1 cellular context compared by ENCODE assay signal in the genomic region with DNA sequence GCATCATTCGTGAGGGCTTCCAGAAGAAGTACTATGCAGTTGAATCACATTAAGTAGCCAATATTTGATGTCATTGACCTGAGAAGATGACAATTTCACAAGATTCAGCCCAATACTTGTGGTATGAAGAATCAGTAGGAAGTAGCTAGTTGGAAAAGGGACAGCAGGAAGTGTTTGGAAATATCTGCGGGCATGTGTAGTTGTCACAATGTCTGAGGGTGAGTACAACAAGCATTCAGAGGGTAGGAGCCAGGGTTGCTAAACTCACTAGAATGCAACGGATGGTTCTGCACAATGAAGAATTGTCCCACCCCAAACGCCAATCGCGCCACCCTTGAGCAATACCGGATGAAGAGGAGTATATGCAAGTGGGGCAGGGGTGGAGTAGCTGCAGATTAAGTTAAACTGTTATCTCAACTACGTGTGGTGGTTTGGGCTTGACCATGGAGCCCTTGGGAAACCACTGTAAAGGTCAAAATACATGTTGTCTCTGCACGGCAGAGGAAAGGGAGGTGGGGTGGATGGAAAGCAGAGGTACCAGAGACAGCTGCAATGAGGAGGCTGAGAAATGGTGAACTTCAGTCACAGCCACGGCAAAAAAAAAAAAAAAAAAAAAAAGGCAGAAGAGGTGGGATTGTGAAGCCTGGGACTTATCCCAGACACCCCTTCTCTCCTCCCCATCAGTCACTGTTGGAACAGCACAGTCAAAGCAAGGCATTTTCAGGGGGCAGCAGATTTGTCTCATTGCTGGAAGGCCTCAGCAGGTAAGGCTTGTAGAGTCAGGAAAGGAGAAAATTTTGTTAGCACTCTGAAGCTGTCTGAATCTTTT.
A peak's percentile ranks its signal among the peaks of the same experiment; 100 is the strongest.
TF ChIP-seq lines count a peak whose summit lies in the region.

No MANE protein-coding gene starts in this region.

TF ChIP-seq in HepG2, 621 proteins besides CTCF, POLR2A, EP300 and RAD21 (continued from another document and continues in another):
- TF ChIP-seq YY1 (IDR thresholded peaks at IDR 0.05; ENCODE audit: insufficient read depth, insufficient replicate concordance, low read depth, low read length) (peak; percentile 67), ARNT2 (CRISPR knock-in tag; IDR thresholded peaks at IDR 0.05; ENCODE audit: low read depth) (peak; percentile 98), CBX5 (CRISPR knock-in tag; IDR thresholded peaks at IDR 0.05; ENCODE audit: borderline replicate concordance) (peak; percentile 99), SATB2 (CRISPR knock-in tag; IDR thresholded peaks at IDR 0.05) (peak; percentile 83; the same call in 1 of the 2 replicates), WIZ (CRISPR knock-in tag; IDR thresholded peaks at IDR 0.05) (peak; percentile 76), ZNF331 (CRISPR knock-in tag; IDR thresholded peaks at IDR 0.05) (peak; percentile 99), TRIM24 (CRISPR knock-in tag; IDR thresholded peaks at IDR 0.05) (peak; percentile 100), RFXANK (CRISPR knock-in tag; IDR thresholded peaks at IDR 0.05) (no peak; the same call in none of the 2 replicates), ZNF260 (CRISPR knock-in tag; IDR thresholded peaks at IDR 0.05; ENCODE audit: borderline replicate concordance, low read depth) (no peak), MAFF (IDR thresholded peaks at IDR 0.05; ENCODE audit: low read depth, low read length) (0 out of 2 replicates have a peak, but pooled peaks have one; percentile 8), ZFP41 (CRISPR knock-in tag; IDR thresholded peaks at IDR 0.05; ENCODE audit: borderline replicate concordance) (0 out of 2 replicates have a peak, but pooled peaks have one; percentile 46), ZNF160 (CRISPR knock-in tag; IDR thresholded peaks at IDR 0.05) (no peak; the same call in 1 of the 2 replicates), ZSCAN31 (CRISPR knock-in tag; IDR thresholded peaks at IDR 0.05; ENCODE audit: low read depth) (peak; percentile 82; the same call in 1 of the 2 replicates), ZNF549 (CRISPR knock-in tag; IDR thresholded peaks at IDR 0.05) (no peak), GTF2F1 (IDR thresholded peaks at IDR 0.05; ENCODE audit: low read length) (no peak), SRSF1 (optimal IDR thresholded peaks at IDR 0.05; ENCODE audit: low read depth, low read length) (no peak), SNAPC2 (CRISPR knock-in tag; IDR thresholded peaks at IDR 0.05) (peak; percentile 96; the same call in 1 of the 2 replicates), RBM39 (IDR thresholded peaks at IDR 0.05; ENCODE audit: low read depth, low read length, poor library complexity, severe bottlenecking) (no peak), FOXK1 (CRISPR knock-in tag; IDR thresholded peaks at IDR 0.05; ENCODE audit: borderline replicate concordance, low read depth) (peak; percentile 93), ZFP1 (CRISPR knock-in tag; IDR thresholded peaks at IDR 0.05) (peak; percentile 95), HES4 (CRISPR knock-in tag; IDR thresholded peaks at IDR 0.05; ENCODE audit: borderline replicate concordance) (no peak)
- TF ChIP-seq, protein P1, sequence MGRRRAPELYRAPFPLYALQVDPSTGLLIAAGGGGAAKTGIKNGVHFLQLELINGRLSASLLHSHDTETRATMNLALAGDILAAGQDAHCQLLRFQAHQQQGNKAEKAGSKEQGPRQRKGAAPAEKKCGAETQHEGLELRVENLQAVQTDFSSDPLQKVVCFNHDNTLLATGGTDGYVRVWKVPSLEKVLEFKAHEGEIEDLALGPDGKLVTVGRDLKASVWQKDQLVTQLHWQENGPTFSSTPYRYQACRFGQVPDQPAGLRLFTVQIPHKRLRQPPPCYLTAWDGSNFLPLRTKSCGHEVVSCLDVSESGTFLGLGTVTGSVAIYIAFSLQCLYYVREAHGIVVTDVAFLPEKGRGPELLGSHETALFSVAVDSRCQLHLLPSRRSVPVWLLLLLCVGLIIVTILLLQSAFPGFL (CRISPR knock-in tag; IDR thresholded peaks at IDR 0.05): no peak
- TF ChIP-seq, protein P2, sequence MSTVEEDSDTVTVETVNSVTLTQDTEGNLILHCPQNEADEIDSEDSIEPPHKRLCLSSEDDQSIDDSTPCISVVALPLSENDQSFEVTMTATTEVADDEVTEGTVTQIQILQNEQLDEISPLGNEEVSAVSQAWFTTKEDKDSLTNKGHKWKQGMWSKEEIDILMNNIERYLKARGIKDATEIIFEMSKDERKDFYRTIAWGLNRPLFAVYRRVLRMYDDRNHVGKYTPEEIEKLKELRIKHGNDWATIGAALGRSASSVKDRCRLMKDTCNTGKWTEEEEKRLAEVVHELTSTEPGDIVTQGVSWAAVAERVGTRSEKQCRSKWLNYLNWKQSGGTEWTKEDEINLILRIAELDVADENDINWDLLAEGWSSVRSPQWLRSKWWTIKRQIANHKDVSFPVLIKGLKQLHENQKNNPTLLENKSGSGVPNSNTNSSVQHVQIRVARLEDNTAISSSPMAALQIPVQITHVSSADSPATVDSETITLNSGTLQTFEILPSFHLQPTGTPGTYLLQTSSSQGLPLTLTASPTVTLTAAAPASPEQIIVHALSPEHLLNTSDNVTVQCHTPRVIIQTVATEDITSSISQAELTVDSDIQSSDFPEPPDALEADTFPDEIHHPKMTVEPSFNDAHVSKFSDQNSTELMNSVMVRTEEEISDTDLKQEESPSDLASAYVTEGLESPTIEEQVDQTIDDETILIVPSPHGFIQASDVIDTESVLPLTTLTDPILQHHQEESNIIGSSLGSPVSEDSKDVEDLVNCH (CRISPR knock-in tag; IDR thresholded peaks at IDR 0.05): no peak
- TF ChIP-seq, protein P3, sequence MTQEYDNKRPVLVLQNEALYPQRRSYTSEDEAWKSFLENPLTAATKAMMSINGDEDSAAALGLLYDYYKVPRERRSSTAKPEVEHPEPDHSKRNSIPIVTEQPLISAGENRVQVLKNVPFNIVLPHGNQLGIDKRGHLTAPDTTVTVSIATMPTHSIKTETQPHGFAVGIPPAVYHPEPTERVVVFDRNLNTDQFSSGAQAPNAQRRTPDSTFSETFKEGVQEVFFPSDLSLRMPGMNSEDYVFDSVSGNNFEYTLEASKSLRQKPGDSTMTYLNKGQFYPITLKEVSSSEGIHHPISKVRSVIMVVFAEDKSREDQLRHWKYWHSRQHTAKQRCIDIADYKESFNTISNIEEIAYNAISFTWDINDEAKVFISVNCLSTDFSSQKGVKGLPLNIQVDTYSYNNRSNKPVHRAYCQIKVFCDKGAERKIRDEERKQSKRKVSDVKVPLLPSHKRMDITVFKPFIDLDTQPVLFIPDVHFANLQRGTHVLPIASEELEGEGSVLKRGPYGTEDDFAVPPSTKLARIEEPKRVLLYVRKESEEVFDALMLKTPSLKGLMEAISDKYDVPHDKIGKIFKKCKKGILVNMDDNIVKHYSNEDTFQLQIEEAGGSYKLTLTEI (CRISPR knock-in tag; conservative IDR thresholded peaks at IDR 0.05): no peak; the same call in 1 of the 2 replicates
- TF ChIP-seq, protein P4, sequence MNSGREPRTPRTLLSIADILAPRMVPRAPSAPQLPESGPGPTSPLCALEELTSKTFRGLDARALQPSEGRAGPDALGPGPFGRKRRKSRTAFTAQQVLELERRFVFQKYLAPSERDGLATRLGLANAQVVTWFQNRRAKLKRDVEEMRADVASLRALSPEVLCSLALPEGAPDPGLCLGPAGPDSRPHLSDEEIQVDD (CRISPR knock-in tag; IDR thresholded peaks at IDR 0.05; ENCODE audit: borderline replicate concordance): no peak
- TF ChIP-seq, protein P5, sequence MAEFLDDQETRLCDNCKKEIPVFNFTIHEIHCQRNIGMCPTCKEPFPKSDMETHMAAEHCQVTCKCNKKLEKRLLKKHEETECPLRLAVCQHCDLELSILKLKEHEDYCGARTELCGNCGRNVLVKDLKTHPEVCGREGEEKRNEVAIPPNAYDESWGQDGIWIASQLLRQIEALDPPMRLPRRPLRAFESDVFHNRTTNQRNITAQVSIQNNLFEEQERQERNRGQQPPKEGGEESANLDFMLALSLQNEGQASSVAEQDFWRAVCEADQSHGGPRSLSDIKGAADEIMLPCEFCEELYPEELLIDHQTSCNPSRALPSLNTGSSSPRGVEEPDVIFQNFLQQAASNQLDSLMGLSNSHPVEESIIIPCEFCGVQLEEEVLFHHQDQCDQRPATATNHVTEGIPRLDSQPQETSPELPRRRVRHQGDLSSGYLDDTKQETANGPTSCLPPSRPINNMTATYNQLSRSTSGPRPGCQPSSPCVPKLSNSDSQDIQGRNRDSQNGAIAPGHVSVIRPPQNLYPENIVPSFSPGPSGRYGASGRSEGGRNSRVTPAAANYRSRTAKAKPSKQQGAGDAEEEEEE (CRISPR knock-in tag; IDR thresholded peaks at IDR 0.05; ENCODE audit: borderline replicate concordance): no peak
- TF ChIP-seq, protein P6, sequence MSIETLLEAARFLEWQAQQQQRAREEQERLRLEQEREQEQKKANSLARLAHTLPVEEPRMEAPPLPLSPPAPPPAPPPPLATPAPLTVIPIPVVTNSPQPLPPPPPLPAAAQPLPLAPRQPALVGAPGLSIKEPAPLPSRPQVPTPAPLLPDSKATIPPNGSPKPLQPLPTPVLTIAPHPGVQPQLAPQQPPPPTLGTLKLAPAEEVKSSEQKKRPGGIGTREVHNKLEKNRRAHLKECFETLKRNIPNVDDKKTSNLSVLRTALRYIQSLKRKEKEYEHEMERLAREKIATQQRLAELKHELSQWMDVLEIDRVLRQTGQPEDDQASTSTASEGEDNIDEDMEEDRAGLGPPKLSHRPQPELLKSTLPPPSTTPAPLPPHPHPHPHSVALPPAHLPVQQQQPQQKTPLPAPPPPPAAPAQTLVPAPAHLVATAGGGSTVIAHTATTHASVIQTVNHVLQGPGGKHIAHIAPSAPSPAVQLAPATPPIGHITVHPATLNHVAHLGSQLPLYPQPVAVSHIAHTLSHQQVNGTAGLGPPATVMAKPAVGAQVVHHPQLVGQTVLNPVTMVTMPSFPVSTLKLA (IDR thresholded peaks at IDR 0.05): peak; percentile 51
- TF ChIP-seq, protein P7, sequence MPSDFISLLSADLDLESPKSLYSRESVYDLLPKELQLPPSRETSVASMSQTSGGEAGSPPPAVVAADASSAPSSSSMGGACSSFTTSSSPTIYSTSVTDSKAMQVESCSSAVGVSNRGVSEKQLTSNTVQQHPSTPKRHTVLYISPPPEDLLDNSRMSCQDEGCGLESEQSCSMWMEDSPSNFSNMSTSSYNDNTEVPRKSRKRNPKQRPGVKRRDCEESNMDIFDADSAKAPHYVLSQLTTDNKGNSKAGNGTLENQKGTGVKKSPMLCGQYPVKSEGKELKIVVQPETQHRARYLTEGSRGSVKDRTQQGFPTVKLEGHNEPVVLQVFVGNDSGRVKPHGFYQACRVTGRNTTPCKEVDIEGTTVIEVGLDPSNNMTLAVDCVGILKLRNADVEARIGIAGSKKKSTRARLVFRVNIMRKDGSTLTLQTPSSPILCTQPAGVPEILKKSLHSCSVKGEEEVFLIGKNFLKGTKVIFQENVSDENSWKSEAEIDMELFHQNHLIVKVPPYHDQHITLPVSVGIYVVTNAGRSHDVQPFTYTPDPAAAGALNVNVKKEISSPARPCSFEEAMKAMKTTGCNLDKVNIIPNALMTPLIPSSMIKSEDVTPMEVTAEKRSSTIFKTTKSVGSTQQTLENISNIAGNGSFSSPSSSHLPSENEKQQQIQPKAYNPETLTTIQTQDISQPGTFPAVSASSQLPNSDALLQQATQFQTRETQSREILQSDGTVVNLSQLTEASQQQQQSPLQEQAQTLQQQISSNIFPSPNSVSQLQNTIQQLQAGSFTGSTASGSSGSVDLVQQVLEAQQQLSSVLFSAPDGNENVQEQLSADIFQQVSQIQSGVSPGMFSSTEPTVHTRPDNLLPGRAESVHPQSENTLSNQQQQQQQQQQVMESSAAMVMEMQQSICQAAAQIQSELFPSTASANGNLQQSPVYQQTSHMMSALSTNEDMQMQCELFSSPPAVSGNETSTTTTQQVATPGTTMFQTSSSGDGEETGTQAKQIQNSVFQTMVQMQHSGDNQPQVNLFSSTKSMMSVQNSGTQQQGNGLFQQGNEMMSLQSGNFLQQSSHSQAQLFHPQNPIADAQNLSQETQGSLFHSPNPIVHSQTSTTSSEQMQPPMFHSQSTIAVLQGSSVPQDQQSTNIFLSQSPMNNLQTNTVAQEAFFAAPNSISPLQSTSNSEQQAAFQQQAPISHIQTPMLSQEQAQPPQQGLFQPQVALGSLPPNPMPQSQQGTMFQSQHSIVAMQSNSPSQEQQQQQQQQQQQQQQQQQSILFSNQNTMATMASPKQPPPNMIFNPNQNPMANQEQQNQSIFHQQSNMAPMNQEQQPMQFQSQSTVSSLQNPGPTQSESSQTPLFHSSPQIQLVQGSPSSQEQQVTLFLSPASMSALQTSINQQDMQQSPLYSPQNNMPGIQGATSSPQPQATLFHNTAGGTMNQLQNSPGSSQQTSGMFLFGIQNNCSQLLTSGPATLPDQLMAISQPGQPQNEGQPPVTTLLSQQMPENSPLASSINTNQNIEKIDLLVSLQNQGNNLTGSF (CRISPR knock-in tag; IDR thresholded peaks at IDR 0.05): no peak; the same call in 1 of the 2 replicates
- TF ChIP-seq, protein P8, sequence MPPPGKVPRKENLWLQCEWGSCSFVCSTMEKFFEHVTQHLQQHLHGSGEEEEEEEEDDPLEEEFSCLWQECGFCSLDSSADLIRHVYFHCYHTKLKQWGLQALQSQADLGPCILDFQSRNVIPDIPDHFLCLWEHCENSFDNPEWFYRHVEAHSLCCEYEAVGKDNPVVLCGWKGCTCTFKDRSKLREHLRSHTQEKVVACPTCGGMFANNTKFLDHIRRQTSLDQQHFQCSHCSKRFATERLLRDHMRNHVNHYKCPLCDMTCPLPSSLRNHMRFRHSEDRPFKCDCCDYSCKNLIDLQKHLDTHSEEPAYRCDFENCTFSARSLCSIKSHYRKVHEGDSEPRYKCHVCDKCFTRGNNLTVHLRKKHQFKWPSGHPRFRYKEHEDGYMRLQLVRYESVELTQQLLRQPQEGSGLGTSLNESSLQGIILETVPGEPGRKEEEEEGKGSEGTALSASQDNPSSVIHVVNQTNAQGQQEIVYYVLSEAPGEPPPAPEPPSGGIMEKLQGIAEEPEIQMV (CRISPR knock-in tag; IDR thresholded peaks at IDR 0.05; ENCODE audit: low read depth): peak; percentile 87
- TF ChIP-seq, protein P9, sequence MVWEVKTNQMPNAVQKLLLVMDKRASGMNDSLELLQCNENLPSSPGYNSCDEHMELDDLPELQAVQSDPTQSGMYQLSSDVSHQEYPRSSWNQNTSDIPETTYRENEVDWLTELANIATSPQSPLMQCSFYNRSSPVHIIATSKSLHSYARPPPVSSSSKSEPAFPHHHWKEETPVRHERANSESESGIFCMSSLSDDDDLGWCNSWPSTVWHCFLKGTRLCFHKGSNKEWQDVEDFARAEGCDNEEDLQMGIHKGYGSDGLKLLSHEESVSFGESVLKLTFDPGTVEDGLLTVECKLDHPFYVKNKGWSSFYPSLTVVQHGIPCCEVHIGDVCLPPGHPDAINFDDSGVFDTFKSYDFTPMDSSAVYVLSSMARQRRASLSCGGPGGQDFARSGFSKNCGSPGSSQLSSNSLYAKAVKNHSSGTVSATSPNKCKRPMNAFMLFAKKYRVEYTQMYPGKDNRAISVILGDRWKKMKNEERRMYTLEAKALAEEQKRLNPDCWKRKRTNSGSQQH (CRISPR knock-in tag; IDR thresholded peaks at IDR 0.05; ENCODE audit: low read depth): no peak
- TF ChIP-seq, protein P10, sequence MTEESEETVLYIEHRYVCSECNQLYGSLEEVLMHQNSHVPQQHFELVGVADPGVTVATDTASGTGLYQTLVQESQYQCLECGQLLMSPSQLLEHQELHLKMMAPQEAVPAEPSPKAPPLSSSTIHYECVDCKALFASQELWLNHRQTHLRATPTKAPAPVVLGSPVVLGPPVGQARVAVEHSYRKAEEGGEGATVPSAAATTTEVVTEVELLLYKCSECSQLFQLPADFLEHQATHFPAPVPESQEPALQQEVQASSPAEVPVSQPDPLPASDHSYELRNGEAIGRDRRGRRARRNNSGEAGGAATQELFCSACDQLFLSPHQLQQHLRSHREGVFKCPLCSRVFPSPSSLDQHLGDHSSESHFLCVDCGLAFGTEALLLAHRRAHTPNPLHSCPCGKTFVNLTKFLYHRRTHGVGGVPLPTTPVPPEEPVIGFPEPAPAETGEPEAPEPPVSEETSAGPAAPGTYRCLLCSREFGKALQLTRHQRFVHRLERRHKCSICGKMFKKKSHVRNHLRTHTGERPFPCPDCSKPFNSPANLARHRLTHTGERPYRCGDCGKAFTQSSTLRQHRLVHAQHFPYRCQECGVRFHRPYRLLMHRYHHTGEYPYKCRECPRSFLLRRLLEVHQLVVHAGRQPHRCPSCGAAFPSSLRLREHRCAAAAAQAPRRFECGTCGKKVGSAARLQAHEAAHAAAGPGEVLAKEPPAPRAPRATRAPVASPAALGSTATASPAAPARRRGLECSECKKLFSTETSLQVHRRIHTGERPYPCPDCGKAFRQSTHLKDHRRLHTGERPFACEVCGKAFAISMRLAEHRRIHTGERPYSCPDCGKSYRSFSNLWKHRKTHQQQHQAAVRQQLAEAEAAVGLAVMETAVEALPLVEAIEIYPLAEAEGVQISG (CRISPR knock-in tag; IDR thresholded peaks at IDR 0.05): peak; percentile 93
